1 cellular context compared by ENCODE assay signal in the genomic region with DNA sequence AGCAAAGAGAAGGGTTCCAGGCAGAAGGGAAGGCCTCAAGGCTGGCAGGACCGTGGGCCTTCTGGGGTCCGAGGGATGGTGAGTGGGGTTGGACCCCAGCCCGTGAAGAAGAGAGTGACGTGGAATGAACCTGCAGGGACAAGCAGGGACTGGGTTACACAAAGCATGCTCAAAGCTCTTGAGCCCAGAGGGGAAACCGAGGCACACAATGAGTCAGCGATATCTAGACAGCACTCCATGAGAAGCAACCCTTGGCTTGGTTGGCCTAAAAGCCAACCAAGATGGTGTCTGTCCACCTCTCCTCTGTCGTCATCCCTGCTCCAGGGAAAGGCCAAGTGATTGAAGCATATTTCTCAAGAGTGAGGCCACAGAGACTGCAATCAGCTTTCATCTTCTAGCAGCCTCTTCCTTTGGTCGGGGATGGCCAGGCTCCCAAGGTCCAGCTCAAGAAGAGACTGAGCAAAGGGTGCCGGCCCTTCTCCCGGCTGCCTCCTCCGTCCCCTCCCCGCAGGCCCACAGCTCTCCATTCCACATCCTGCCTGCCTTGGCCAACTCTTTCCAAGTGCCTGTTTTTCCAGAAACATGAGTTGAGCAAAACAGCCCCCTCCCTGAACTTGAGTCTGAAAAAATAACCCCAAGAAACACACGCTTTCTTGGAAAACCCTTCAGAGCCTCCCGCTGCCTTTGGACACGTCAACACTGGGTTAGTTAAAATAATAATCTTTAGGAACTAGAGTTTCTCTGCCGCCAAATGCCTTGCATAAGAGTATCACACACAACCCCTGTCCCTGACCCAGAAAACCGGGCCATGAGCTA.
TF ChIP-seq lines count a peak whose summit lies in the region.

No MANE protein-coding gene starts in this region.

TF ChIP-seq in GM23338, 12 proteins besides CTCF, POLR2A, EP300 and RAD21 (continued from another document):
- TF ChIP-seq, protein P1, sequence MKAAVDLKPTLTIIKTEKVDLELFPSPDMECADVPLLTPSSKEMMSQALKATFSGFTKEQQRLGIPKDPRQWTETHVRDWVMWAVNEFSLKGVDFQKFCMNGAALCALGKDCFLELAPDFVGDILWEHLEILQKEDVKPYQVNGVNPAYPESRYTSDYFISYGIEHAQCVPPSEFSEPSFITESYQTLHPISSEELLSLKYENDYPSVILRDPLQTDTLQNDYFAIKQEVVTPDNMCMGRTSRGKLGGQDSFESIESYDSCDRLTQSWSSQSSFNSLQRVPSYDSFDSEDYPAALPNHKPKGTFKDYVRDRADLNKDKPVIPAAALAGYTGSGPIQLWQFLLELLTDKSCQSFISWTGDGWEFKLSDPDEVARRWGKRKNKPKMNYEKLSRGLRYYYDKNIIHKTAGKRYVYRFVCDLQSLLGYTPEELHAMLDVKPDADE (IDR thresholded peaks at IDR 0.05) = no peak
- TF ChIP-seq CREB1 (CRISPR knock-in tag; IDR thresholded peaks at IDR 0.05; ENCODE audit: low read depth) (no peak), NANOG (IDR thresholded peaks at IDR 0.05; ENCODE audit: borderline replicate concordance) (no peak)
